19 cellular contexts compared by ENCODE assay signal in genomic region chr2:169670215-169670651, GRCh38. TPM values are rescaled to one million over a fixed set of nuclear protein-coding genes. Genes with fewer than 3 reads are reported as not detected.
A peak's percentile ranks its signal among the peaks of the same experiment; 100 is the strongest.
DNase-seq lines count a peak whose midpoint lies in the region; ATAC-seq and TF ChIP-seq lines count a peak whose summit lies in the region.
"Had no signal": no experiment of that assay in that cellular context is flagged by ENCODE, and none has a peak within 500 bp of the region (broad histone marks: within the 10 kb centered on the region; RNA-seq: fewer than 3 reads in every experiment).

No MANE protein-coding gene starts in this region.

- BruUV-seq in Calu3 (replicated peaks; lab: Mats Ljungman, UMichigan): no TSS peak

- no peak overlapping the region for H3K27ac ChIP-seq in suprapubic skin
- H3K27ac ChIP-seq: heart right ventricle had no signal

- DNase-seq in EH (ENCODE audit: low read depth) (peak; percentile 70), RPMI7951 (ENCODE audit: low read depth) (peak; percentile 26), fibroblast of the aortic adventitia (ENCODE audit: low read depth) (peak; percentile 40), Calu3 (no peak), suprapubic skin (ENCODE audit: low spot score in 2 of 2) (no peak), Ammon's horn (ENCODE audit: low spot score) (no peak)
- no peak for DNase-seq in T-helper 2 cell treated with Interferon-gamma antibody and Interleukin-4, amounts not matched to agents 5 μg/mL and 100 μg/mL, for 36 hours (ENCODE audit: low spot score)
- DNase-seq: activated CD4-positive, alpha-beta T cell treated with anti-CD3 and anti-CD28 coated beads, Interleukin-2, amount 10 ng/mL, durations not matched to agents 7 days and 5 days; activated T-cell treated with anti-CD3 and anti-CD28 coated beads, Interleukin-2, amount 50 U/mL, for 4 hours; heart right ventricle; NCI-H2081; occipital lobe; stimulated activated naive B cell treated with anti-CD40 and anti-IgM and Interleukin-4, amounts not matched to agents 10 μg/mL and 1 μg/mL and 100 μg/mL, for 72 hours; T-helper 17 cell had no signal

- no peaks in the 10 kb centered on the region for H3K4me1 Mint-ChIP-seq in Calu3 (ENCODE audit: low read depth, unreplicated experiment)
- H3K4me1 Mint-ChIP-seq in T-helper 2 cell treated with Interferon-gamma antibody and Interleukin-4, amounts not matched to agents 5 μg/mL and 100 μg/mL, for 36 hours (ENCODE audit: low read depth): peaks cover 9% of the 10 kb centered on the region
- H3K4me1 Mint-ChIP-seq: activated CD4-positive, alpha-beta T cell treated with anti-CD3 and anti-CD28 coated beads, Interleukin-2, amount 10 ng/mL, durations not matched to agents 7 days and 5 days; stimulated activated naive B cell treated with anti-CD40 and anti-IgM and Interleukin-4, amounts not matched to agents 10 μg/mL and 1 μg/mL and 100 μg/mL, for 72 hours; T-helper 17 cell had no signal

- no peak overlapping the region for H3K4me3 ChIP-seq in fibroblast of the aortic adventitia (ENCODE audit: low read depth, low read length)
- no peak overlapping the region for H3K4me3 ChIP-seq in suprapubic skin
- H3K4me3 ChIP-seq: HAP-1, heart right ventricle had no signal

- intact Hi-C loops in Calu3 (cut with micrococcal nuclease; ENCODE audit: unreplicated experiment): no loop called here

- TF ChIP-seq POLR2A in suprapubic skin (IDR thresholded peaks at IDR 0.05): no peak

- ATAC-seq in HG02678 (IDR thresholded peaks at IDR 0.05; ENCODE audit: unreplicated experiment): peak; percentile 50
- ATAC-seq: activated T-cell treated with anti-CD3 and anti-CD28 coated beads, Interleukin-2, amount 50 U/mL, for 4 hours; heart right ventricle; stimulated activated naive B cell treated with anti-CD40 and anti-IgM and Interleukin-4, amounts not matched to agents 10 μg/mL and 1 μg/mL and 100 μg/mL, for 72 hours; T-helper 17 cell had no signal

- TF ChIP-seq EP300 in suprapubic skin (IDR thresholded peaks at IDR 0.05): no peak

- 91% methylated on average over 2 of the region's 2 CpGs for WGBS in suprapubic skin

- H3K9me3 Mint-ChIP-seq in Calu3 (ENCODE audit: low read depth, unreplicated experiment): peaks cover 2% of the 10 kb centered on the region
- no peaks in the 10 kb centered on the region for H3K9me3 Mint-ChIP-seq in T-helper 2 cell treated with Interferon-gamma antibody and Interleukin-4, amounts not matched to agents 5 μg/mL and 100 μg/mL, for 36 hours
- H3K9me3 Mint-ChIP-seq: activated CD4-positive, alpha-beta T cell treated with anti-CD3 and anti-CD28 coated beads, Interleukin-2, amount 10 ng/mL, durations not matched to agents 7 days and 5 days; activated T-cell treated with anti-CD3 and anti-CD28 coated beads, Interleukin-2, amount 50 U/mL, for 4 hours; stimulated activated naive B cell treated with anti-CD40 and anti-IgM and Interleukin-4, amounts not matched to agents 10 μg/mL and 1 μg/mL and 100 μg/mL, for 72 hours had no signal

- TF ChIP-seq CTCF in fibroblast of the aortic adventitia (IDR thresholded peaks at IDR 0.05; ENCODE audit: insufficient read depth, low read length) (no peak), Calu3 (IDR thresholded peaks at IDR 0.05; ENCODE audit: unreplicated experiment) (no peak), suprapubic skin (IDR thresholded peaks at IDR 0.05) (no peak)

- H3K4me3 Mint-ChIP-seq in Calu3 (ENCODE audit: low read depth, unreplicated experiment): no peak overlapping the region
- H3K4me3 Mint-ChIP-seq in T-helper 2 cell treated with Interferon-gamma antibody and Interleukin-4, amounts not matched to agents 5 μg/mL and 100 μg/mL, for 36 hours: no peak overlapping the region
- H3K4me3 Mint-ChIP-seq: activated CD4-positive, alpha-beta T cell treated with anti-CD3 and anti-CD28 coated beads, Interleukin-2, amount 10 ng/mL, durations not matched to agents 7 days and 5 days; activated T-cell treated with anti-CD3 and anti-CD28 coated beads, Interleukin-2, amount 50 U/mL, for 4 hours; stimulated activated naive B cell treated with anti-CD40 and anti-IgM and Interleukin-4, amounts not matched to agents 10 μg/mL and 1 μg/mL and 100 μg/mL, for 72 hours; T-helper 17 cell had no signal

- H3K27me3 ChIP-seq in suprapubic skin: no peaks in the 10 kb centered on the region
- H3K27me3 ChIP-seq: heart right ventricle had no signal

- no peaks in the 10 kb centered on the region for H3K36me3 Mint-ChIP-seq in Calu3 (ENCODE audit: insufficient read depth, unreplicated experiment)
- H3K36me3 Mint-ChIP-seq in T-helper 2 cell treated with Interferon-gamma antibody and Interleukin-4, amounts not matched to agents 5 μg/mL and 100 μg/mL, for 36 hours (ENCODE audit: low read depth): no peaks in the 10 kb centered on the region
- H3K36me3 Mint-ChIP-seq: stimulated activated naive B cell treated with anti-CD40 and anti-IgM and Interleukin-4, amounts not matched to agents 10 μg/mL and 1 μg/mL and 100 μg/mL, for 72 hours had no signal

- CTCF ChIA-PET in Calu3 (lab: Charles Lee): interaction anchor here (0.5 to 0.7 kb wide), 3 partner anchors 22 to 248 kb away, joined by 3 to 4 read pairs (median 4); no protein-coding TSS in a partner anchor

- no peaks in the 10 kb centered on the region for H3K36me3 ChIP-seq in suprapubic skin
- H3K36me3 ChIP-seq: HAP-1, heart right ventricle had no signal

- no peaks in the 10 kb centered on the region for H3K9me3 ChIP-seq in suprapubic skin
- H3K9me3 ChIP-seq: HAP-1, heart right ventricle had no signal

- no peaks in the 10 kb centered on the region for H3K4me1 ChIP-seq in suprapubic skin
- H3K4me1 ChIP-seq: HAP-1 had no signal

- H3K27me3 Mint-ChIP-seq in Calu3 (ENCODE audit: unreplicated experiment): no peaks in the 10 kb centered on the region
- H3K27me3 Mint-ChIP-seq in T-helper 2 cell treated with Interferon-gamma antibody and Interleukin-4, amounts not matched to agents 5 μg/mL and 100 μg/mL, for 36 hours (ENCODE audit: low read depth): peaks cover 12% of the 10 kb centered on the region

- no peak overlapping the region for H3K27ac Mint-ChIP-seq in Calu3 (ENCODE audit: unreplicated experiment)
- no peak overlapping the region for H3K27ac Mint-ChIP-seq in T-helper 2 cell treated with Interferon-gamma antibody and Interleukin-4, amounts not matched to agents 5 μg/mL and 100 μg/mL, for 36 hours
- H3K27ac Mint-ChIP-seq: activated CD4-positive, alpha-beta T cell treated with anti-CD3 and anti-CD28 coated beads, Interleukin-2, amount 10 ng/mL, durations not matched to agents 7 days and 5 days; stimulated activated naive B cell treated with anti-CD40 and anti-IgM and Interleukin-4, amounts not matched to agents 10 μg/mL and 1 μg/mL and 100 μg/mL, for 72 hours; T-helper 17 cell had no signal

RNA-seq across cellular contexts. Expression of gene CFAP210, which starts 24.0 kb away (rescaled TPM):
- not detected in 2 replicates for total RNA-seq in RPMI7951 (2014; rRNA removed; shearing (Covaris generic))
- total RNA-seq in fibroblast of the aortic adventitia (ENCODE audit: low replicate concordance) (0.09 TPM in 1 of 2 replicates, not detected in the other), Calu3 (2022) (0.17 TPM in 1 of 2 replicates, not detected in the other), suprapubic skin (not detected)
- total RNA-seq: activated CD4-positive, alpha-beta T cell treated with anti-CD3 and anti-CD28 coated beads, Interleukin-2, amount 10 ng/mL, durations not matched to agents 7 days and 5 days; chondrocyte; heart right ventricle; HT-29; skeletal muscle tissue had no signal

RNA-seq across cellular contexts. Expression of gene PHOSPHO2, which starts 24.0 kb away (rescaled TPM):
- 2.5 and 6.5 TPM in 2 replicates for total RNA-seq in RPMI7951 (2014; rRNA removed; shearing (Covaris generic))
- total RNA-seq in fibroblast of the aortic adventitia (ENCODE audit: low replicate concordance): 5.2 and 12.0 TPM in 2 replicates
- total RNA-seq in Calu3 (2022): 9.9 and 12.7 TPM in 2 replicates
- total RNA-seq in suprapubic skin: 1 to 10 TPM; 3.5 to 5.6 (median 4.4) TPM

Comparison
In these comparisons a context has a peak if more than half of its experiments do, and no peak if none do; other contexts are left out.
1. DNase-seq: peak in EH (single experiment), RPMI7951 (single experiment) and fibroblast of the aortic adventitia (single experiment); none in Calu3 (single experiment), suprapubic skin (0 of 2), T-helper 2 cell treated with Interferon-gamma antibody and Interleukin-4, amounts not matched to agents 5 μg/mL and 100 μg/mL, for 36 hours (single experiment) and Ammon's horn (single experiment).